Comparison of ENCODE assay signal across 15 cellular contexts in the genomic region with DNA sequence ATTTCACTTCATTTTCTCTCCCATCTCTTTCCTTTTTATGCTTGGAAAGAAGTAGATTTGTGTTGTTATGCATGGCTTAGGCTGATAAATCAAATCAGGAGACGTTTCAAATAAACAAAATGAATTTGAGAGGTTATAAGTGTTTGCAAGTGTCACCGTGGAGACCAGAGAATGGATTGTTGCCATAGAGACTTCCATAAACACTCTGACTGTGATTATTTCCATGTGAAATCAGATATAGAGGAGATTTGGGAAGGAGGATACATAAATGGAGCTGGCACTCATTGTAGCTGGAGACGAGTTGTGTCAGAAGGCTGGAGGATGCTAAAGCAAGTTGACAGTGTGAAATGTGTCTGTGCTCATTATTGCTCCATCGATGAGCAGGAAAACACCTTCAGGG.
DNase-seq lines count a peak whose midpoint lies in the region; ATAC-seq and TF ChIP-seq lines count a peak whose summit lies in the region.
"Had no signal": no experiment of that assay in that cellular context is flagged by ENCODE, and none has a peak within 500 bp of the region (broad histone marks: within the 10 kb centered on the region; RNA-seq: fewer than 3 reads in every experiment).

No MANE protein-coding gene starts in this region.

- no peaks in the 10 kb centered on the region for H3K27me3 ChIP-seq in brain microvascular endothelial cell (replicated peaks)

- H3K36me3 ChIP-seq in brain microvascular endothelial cell (replicated peaks) = no peaks in the 10 kb centered on the region

- no peak overlapping the region for H3K27ac Mint-ChIP-seq in activated CD8-positive, alpha-beta T cell treated with anti-CD3 and anti-CD28 coated beads, Interleukin-2, amount 10 ng/mL, durations not matched to agents 7 days and 5 days
- H3K27ac Mint-ChIP-seq: activated naive CD8-positive, alpha-beta T cell; CD8-positive, alpha-beta T cell; nephron had no signal

- H3K4me3 Mint-ChIP-seq in activated CD8-positive, alpha-beta T cell treated with anti-CD3 and anti-CD28 coated beads, Interleukin-2, amount 10 ng/mL, durations not matched to agents 7 days and 5 days = no peak overlapping the region
- H3K4me3 Mint-ChIP-seq: activated naive CD8-positive, alpha-beta T cell; CD8-positive, alpha-beta T cell; nephron had no signal

- H3K9me3 Mint-ChIP-seq in activated CD8-positive, alpha-beta T cell treated with anti-CD3 and anti-CD28 coated beads, Interleukin-2, amount 10 ng/mL, durations not matched to agents 7 days and 5 days (ENCODE audit: insufficient read depth) = no peaks in the 10 kb centered on the region
- H3K9me3 Mint-ChIP-seq: CD8-positive, alpha-beta T cell; nephron had no signal

- H3K36me3 Mint-ChIP-seq in activated CD8-positive, alpha-beta T cell treated with anti-CD3 and anti-CD28 coated beads, Interleukin-2, amount 10 ng/mL, durations not matched to agents 7 days and 5 days (ENCODE audit: low read depth) = no peaks in the 10 kb centered on the region
- H3K36me3 Mint-ChIP-seq: CD8-positive, alpha-beta T cell had no signal

- no peak for TF ChIP-seq CTCF in brain microvascular endothelial cell (IDR thresholded peaks at IDR 0.05; ENCODE audit: low read depth, low read length, missing control alignments)
- TF ChIP-seq CTCF in GM13976 (IDR thresholded peaks at IDR 0.05; ENCODE audit: borderline replicate concordance, control extremely low read depth, extremely low read depth, insufficient read depth, missing control alignments) = no peak

- no peak overlapping the region for H3K27ac ChIP-seq in brain microvascular endothelial cell

- ATAC-seq in HG03432 (IDR thresholded peaks at IDR 0.05; ENCODE audit: unreplicated experiment) = no peak
- no peak for ATAC-seq in activated CD8-positive, alpha-beta T cell treated with anti-CD3 and anti-CD28 coated beads, Interleukin-2, amount 10 ng/mL, durations not matched to agents 7 days and 5 days
- ATAC-seq: CD8-positive, alpha-beta T cell; left cardiac atrium had no signal

- no peaks in the 10 kb centered on the region for H3K4me1 Mint-ChIP-seq in activated CD8-positive, alpha-beta T cell treated with anti-CD3 and anti-CD28 coated beads, Interleukin-2, amount 10 ng/mL, durations not matched to agents 7 days and 5 days (ENCODE audit: low read depth)

- DNase-seq in DMS53 treated with DMSO at 0.1 percent for 48 hours (lab: John Stamatoyannopoulos, UW; ENCODE audit: unreplicated experiment) = peak; percentile 70
- peak; percentile 29 for DNase-seq in NCI-H187 treated with DMSO at 0.1 percent for 48 hours (lab: John Stamatoyannopoulos, UW)
- peak; percentile 4 for DNase-seq in brain microvascular endothelial cell
- peak; percentile 18 for DNase-seq in myocyte (ENCODE audit: low read depth)
- DNase-seq in GM13976 (ENCODE audit: low spot score) = no peak
- no peak for DNase-seq in activated CD8-positive, alpha-beta T cell treated with anti-CD3 and anti-CD28 coated beads, Interleukin-2, amount 10 ng/mL, durations not matched to agents 7 days and 5 days
- no peak for DNase-seq in UCSD-AML1 (lab: John Stamatoyannopoulos, UW; ENCODE audit: unreplicated experiment)
- DNase-seq: CD8-positive, alpha-beta T cell; left cardiac atrium; Right ventricle myocardium superior; substantia nigra had no signal

- no peak overlapping the region for H3K4me3 ChIP-seq in brain microvascular endothelial cell (ENCODE audit: low read depth, low read length)
- H3K4me3 ChIP-seq: skin epidermis had no signal

- H3K27me3 Mint-ChIP-seq in activated CD8-positive, alpha-beta T cell treated with anti-CD3 and anti-CD28 coated beads, Interleukin-2, amount 10 ng/mL, durations not matched to agents 7 days and 5 days (ENCODE audit: low read depth) = peaks cover 16% of the 10 kb centered on the region
- H3K27me3 Mint-ChIP-seq: activated naive CD8-positive, alpha-beta T cell had no signal

- POLR2A ChIA-PET in activated CD8-positive, alpha-beta T cell treated with anti-CD3 and anti-CD28 coated beads, Interleukin-2, amount 10 ng/mL, durations not matched to agents 7 days and 5 days (lab: Charles Lee) = interaction anchor here (0.6 kb wide), 1 partner anchor 13 kb away, joined by 3 read pairs; no protein-coding TSS in a partner anchor

- in situ Hi-C loops in brain microvascular endothelial cell (cut with HindIII; ENCODE audit: low pct_ligation_motif_present, low sequenced_read_pairs) = no loop called here
- in situ Hi-C loops in GM13976 (cut with MboI; ENCODE audit: low sequenced_read_pairs, unreplicated experiment) = no loop called here

- CTCF ChIA-PET in activated CD8-positive, alpha-beta T cell treated with anti-CD3 and anti-CD28 coated beads, Interleukin-2, amount 10 ng/mL, durations not matched to agents 7 days and 5 days (lab: Charles Lee) = no interaction called here

Comparison
In these comparisons a context has a peak if more than half of its experiments do, and no peak if none do; other contexts are left out.
1. DNase-seq: peak in DMS53 treated with DMSO at 0.1 percent for 48 hours (single experiment), NCI-H187 treated with DMSO at 0.1 percent for 48 hours (single experiment), brain microvascular endothelial cell (single experiment) and myocyte (single experiment); none in GM13976 (single experiment), activated CD8-positive, alpha-beta T cell treated with anti-CD3 and anti-CD28 coated beads, Interleukin-2, amount 10 ng/mL, durations not matched to agents 7 days and 5 days (single experiment) and UCSD-AML1 (single experiment).